Comparison of ENCODE assay signal across 1 cellular context in the genomic region with DNA sequence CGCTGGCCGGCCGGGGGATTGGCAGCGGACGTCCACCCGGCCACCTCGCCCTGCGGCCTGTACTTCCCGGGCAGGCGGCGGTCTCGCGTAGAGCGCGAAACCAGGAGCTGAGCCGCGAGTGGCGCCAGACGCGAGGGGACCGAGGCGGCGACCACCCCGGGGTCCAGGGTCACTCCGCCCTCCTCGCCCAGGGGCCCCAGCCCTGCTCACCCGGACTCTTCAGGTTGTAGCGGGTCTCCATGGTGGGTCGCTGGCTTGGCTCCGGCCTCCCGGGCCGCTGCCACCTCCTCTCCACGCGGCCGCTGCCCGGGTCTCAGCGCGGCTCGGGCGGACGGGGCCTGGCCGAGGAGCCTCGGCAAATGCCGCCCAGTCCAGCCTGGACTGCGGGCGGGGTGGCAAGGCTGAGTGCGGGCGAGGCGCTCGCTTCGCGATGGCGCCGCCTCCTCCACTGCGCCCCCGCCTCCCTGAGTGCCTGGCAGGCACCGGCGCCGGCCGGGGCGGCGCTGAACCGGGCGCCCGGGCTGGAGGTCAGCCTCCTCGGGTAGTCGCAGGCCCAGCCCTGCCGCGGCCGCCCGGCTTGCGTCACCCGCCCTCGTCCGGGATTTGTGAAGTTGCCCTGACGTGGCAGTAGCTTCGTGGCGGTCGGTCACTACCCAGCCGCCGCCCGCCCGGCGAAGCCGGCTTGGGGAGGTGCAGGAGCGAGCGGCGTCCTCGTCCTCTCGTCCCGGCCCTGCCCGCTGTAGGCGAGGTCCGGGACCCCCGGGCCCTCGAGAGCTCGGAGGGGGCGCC.
TF ChIP-seq lines count a peak whose summit lies in the region.

A gene with protein sequence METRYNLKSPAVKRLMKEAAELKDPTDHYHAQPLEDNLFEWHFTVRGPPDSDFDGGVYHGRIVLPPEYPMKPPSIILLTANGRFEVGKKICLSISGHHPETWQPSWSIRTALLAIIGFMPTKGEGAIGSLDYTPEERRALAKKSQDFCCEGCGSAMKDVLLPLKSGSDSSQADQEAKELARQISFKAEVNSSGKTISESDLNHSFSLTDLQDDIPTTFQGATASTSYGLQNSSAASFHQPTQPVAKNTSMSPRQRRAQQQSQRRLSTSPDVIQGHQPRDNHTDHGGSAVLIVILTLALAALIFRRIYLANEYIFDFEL (minus strand): TSS at position 394 of the 789 bp plus-strand sequence. CDS start 153 bp downstream, at position 241.

TF ChIP-seq in WTC11, 78 proteins besides CTCF, POLR2A, EP300 and RAD21 (continued from another document and continues in another):
- TF ChIP-seq, protein P1, sequence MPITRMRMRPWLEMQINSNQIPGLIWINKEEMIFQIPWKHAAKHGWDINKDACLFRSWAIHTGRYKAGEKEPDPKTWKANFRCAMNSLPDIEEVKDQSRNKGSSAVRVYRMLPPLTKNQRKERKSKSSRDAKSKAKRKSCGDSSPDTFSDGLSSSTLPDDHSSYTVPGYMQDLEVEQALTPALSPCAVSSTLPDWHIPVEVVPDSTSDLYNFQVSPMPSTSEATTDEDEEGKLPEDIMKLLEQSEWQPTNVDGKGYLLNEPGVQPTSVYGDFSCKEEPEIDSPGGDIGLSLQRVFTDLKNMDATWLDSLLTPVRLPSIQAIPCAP (CRISPR knock-in tag; IDR thresholded peaks at IDR 0.05), result peak; percentile 74
- TF ChIP-seq ELF4 (CRISPR knock-in tag; IDR thresholded peaks at IDR 0.05; ENCODE audit: low read depth) (no peak), ATF1 (CRISPR knock-in tag; IDR thresholded peaks at IDR 0.05) (no peak), OVOL2 (CRISPR knock-in tag; IDR thresholded peaks at IDR 0.05; ENCODE audit: borderline replicate concordance) (no peak), HMGA2 (CRISPR knock-in tag; IDR thresholded peaks at IDR 0.05) (no peak), CREB1 (CRISPR knock-in tag; IDR thresholded peaks at IDR 0.05) (no peak), NFATC4 (CRISPR knock-in tag; IDR thresholded peaks at IDR 0.05) (no peak), FOXP1 (CRISPR knock-in tag; IDR thresholded peaks at IDR 0.05; ENCODE audit: borderline replicate concordance) (peak; percentile 40; the same call in 1 of the 2 replicates), CREM (CRISPR knock-in tag; IDR thresholded peaks at IDR 0.05) (no peak), ZNF416 (CRISPR knock-in tag; IDR thresholded peaks at IDR 0.05) (0 out of 2 replicates have a peak, but pooled peaks have one; percentile 3), ESRRA (CRISPR knock-in tag; IDR thresholded peaks at IDR 0.05; ENCODE audit: borderline replicate concordance) (0 out of 2 replicates have a peak, but pooled peaks have one; percentile 17), IRF2 (CRISPR knock-in tag; IDR thresholded peaks at IDR 0.05; ENCODE audit: borderline replicate concordance, low read depth) (no peak), ZNF423 (CRISPR knock-in tag; IDR thresholded peaks at IDR 0.05) (no peak), SMAD4 (CRISPR knock-in tag; IDR thresholded peaks at IDR 0.05) (peak; percentile 74; the same call in 1 of the 2 replicates), FOXJ3 (CRISPR knock-in tag; IDR thresholded peaks at IDR 0.05; ENCODE audit: borderline replicate concordance) (no peak), FOXK1 (CRISPR knock-in tag; IDR thresholded peaks at IDR 0.05) (0 out of 2 replicates have a peak, but pooled peaks have one; percentile 20), ZNF671 (CRISPR knock-in tag; IDR thresholded peaks at IDR 0.05) (no peak), KAT7 (CRISPR knock-in tag; IDR thresholded peaks at IDR 0.05; ENCODE audit: borderline replicate concordance) (peak; percentile 78), JAZF1 (CRISPR knock-in tag; IDR thresholded peaks at IDR 0.05) (no peak), SMAD3 (CRISPR knock-in tag; IDR thresholded peaks at IDR 0.05; ENCODE audit: borderline replicate concordance) (0 out of 2 replicates have a peak, but pooled peaks have one; percentile 9), TEAD1 (CRISPR knock-in tag; IDR thresholded peaks at IDR 0.05) (no peak)
- TF ChIP-seq, protein P2, sequence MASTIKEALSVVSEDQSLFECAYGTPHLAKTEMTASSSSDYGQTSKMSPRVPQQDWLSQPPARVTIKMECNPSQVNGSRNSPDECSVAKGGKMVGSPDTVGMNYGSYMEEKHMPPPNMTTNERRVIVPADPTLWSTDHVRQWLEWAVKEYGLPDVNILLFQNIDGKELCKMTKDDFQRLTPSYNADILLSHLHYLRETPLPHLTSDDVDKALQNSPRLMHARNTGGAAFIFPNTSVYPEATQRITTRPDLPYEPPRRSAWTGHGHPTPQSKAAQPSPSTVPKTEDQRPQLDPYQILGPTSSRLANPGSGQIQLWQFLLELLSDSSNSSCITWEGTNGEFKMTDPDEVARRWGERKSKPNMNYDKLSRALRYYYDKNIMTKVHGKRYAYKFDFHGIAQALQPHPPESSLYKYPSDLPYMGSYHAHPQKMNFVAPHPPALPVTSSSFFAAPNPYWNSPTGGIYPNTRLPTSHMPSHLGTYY (CRISPR knock-in tag; IDR thresholded peaks at IDR 0.05), result no peak
- TF ChIP-seq, protein P3, sequence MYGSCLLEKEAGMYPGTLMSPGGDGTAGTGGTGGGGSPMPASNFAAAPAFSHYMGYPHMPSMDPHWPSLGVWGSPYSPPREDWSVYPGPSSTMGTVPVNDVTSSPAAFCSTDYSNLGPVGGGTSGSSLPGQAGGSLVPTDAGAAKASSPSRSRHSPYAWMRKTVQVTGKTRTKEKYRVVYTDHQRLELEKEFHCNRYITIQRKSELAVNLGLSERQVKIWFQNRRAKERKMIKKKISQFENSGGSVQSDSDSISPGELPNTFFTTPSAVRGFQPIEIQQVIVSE (CRISPR knock-in tag; IDR thresholded peaks at IDR 0.05; ENCODE audit: borderline replicate concordance), result no peak
- TF ChIP-seq, protein P4, sequence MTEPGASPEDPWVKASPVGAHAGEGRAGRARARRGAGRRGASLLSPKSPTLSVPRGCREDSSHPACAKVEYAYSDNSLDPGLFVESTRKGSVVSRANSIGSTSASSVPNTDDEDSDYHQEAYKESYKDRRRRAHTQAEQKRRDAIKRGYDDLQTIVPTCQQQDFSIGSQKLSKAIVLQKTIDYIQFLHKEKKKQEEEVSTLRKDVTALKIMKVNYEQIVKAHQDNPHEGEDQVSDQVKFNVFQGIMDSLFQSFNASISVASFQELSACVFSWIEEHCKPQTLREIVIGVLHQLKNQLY (CRISPR knock-in tag; IDR thresholded peaks at IDR 0.05), result no peak
- TF ChIP-seq, protein P5, sequence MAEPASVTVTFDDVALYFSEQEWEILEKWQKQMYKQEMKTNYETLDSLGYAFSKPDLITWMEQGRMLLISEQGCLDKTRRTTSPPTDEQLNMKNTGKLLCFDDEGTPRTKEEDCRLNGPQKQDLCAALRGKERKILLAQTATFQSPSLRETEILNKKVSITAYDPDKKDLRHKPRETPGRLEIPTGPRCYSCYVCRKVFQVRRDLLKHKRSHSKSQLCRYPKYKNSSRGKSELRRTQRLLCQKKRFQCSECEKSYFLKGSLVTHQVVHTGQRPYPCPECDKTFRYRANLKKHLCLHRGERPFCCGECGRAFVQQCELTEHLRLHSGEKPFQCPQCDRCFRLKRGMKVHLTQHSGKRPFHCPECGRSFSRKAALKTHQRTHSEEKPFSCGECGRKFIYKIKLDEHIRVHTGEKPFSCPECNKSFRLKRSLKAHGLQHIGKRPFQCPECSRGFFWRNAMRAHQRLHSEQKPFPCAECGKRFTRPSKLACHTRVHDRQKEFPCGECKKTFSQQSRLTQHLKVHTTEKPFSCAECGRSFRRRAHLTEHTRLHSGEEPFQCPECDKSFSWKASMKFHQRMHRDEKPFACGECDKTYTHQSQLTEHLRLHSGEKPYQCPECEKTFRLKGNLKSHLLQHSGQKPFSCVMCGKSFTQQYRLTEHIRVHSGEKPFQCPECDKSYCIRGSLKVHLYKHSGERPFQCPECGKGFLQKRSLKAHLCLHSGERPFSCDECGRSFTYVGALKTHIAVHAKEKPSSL (CRISPR knock-in tag; conservative IDR thresholded peaks at IDR 0.05), result no peak
- TF ChIP-seq, protein P6, sequence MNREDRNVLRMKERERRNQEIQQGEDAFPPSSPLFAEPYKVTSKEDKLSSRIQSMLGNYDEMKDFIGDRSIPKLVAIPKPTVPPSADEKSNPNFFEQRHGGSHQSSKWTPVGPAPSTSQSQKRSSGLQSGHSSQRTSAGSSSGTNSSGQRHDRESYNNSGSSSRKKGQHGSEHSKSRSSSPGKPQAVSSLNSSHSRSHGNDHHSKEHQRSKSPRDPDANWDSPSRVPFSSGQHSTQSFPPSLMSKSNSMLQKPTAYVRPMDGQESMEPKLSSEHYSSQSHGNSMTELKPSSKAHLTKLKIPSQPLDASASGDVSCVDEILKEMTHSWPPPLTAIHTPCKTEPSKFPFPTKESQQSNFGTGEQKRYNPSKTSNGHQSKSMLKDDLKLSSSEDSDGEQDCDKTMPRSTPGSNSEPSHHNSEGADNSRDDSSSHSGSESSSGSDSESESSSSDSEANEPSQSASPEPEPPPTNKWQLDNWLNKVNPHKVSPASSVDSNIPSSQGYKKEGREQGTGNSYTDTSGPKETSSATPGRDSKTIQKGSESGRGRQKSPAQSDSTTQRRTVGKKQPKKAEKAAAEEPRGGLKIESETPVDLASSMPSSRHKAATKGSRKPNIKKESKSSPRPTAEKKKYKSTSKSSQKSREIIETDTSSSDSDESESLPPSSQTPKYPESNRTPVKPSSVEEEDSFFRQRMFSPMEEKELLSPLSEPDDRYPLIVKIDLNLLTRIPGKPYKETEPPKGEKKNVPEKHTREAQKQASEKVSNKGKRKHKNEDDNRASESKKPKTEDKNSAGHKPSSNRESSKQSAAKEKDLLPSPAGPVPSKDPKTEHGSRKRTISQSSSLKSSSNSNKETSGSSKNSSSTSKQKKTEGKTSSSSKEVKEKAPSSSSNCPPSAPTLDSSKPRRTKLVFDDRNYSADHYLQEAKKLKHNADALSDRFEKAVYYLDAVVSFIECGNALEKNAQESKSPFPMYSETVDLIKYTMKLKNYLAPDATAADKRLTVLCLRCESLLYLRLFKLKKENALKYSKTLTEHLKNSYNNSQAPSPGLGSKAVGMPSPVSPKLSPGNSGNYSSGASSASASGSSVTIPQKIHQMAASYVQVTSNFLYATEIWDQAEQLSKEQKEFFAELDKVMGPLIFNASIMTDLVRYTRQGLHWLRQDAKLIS (CRISPR knock-in tag; IDR thresholded peaks at IDR 0.05; ENCODE audit: borderline replicate concordance), result 0 out of 2 replicates have a peak, but pooled peaks have one; percentile 28
- TF ChIP-seq, protein P7, sequence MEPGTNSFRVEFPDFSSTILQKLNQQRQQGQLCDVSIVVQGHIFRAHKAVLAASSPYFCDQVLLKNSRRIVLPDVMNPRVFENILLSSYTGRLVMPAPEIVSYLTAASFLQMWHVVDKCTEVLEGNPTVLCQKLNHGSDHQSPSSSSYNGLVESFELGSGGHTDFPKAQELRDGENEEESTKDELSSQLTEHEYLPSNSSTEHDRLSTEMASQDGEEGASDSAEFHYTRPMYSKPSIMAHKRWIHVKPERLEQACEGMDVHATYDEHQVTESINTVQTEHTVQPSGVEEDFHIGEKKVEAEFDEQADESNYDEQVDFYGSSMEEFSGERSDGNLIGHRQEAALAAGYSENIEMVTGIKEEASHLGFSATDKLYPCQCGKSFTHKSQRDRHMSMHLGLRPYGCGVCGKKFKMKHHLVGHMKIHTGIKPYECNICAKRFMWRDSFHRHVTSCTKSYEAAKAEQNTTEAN (CRISPR knock-in tag; IDR thresholded peaks at IDR 0.05), result no peak
- TF ChIP-seq, protein P8, sequence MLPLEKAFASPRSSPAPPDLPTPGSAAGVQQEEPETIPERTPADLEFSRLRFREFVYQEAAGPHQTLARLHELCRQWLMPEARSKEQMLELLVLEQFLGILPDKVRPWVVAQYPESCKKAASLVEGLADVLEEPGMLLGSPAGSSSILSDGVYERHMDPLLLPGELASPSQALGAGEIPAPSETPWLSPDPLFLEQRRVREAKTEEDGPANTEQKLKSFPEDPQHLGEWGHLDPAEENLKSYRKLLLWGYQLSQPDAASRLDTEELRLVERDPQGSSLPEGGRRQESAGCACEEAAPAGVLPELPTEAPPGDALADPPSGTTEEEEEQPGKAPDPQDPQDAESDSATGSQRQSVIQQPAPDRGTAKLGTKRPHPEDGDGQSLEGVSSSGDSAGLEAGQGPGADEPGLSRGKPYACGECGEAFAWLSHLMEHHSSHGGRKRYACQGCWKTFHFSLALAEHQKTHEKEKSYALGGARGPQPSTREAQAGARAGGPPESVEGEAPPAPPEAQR (CRISPR knock-in tag; IDR thresholded peaks at IDR 0.05), result no peak
- TF ChIP-seq, protein P9, sequence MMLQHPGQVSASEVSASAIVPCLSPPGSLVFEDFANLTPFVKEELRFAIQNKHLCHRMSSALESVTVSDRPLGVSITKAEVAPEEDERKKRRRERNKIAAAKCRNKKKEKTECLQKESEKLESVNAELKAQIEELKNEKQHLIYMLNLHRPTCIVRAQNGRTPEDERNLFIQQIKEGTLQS (CRISPR knock-in tag; conservative IDR thresholded peaks at IDR 0.05), result 0 out of 2 replicates have a peak, but pooled peaks have one; percentile 30
- TF ChIP-seq, protein P10, sequence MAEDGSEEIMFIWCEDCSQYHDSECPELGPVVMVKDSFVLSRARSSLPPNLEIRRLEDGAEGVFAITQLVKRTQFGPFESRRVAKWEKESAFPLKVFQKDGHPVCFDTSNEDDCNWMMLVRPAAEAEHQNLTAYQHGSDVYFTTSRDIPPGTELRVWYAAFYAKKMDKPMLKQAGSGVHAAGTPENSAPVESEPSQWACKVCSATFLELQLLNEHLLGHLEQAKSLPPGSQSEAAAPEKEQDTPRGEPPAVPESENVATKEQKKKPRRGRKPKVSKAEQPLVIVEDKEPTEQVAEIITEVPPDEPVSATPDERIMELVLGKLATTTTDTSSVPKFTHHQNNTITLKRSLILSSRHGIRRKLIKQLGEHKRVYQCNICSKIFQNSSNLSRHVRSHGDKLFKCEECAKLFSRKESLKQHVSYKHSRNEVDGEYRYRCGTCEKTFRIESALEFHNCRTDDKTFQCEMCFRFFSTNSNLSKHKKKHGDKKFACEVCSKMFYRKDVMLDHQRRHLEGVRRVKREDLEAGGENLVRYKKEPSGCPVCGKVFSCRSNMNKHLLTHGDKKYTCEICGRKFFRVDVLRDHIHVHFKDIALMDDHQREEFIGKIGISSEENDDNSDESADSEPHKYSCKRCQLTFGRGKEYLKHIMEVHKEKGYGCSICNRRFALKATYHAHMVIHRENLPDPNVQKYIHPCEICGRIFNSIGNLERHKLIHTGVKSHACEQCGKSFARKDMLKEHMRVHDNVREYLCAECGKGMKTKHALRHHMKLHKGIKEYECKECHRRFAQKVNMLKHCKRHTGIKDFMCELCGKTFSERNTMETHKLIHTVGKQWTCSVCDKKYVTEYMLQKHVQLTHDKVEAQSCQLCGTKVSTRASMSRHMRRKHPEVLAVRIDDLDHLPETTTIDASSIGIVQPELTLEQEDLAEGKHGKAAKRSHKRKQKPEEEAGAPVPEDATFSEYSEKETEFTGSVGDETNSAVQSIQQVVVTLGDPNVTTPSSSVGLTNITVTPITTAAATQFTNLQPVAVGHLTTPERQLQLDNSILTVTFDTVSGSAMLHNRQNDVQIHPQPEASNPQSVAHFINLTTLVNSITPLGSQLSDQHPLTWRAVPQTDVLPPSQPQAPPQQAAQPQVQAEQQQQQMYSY (CRISPR knock-in tag; IDR thresholded peaks at IDR 0.05), result no peak
